ENCODE assay signal across 8 cellular contexts in genomic region chr11:108664730-108665525, GRCh38. TPM values are rescaled to one million over a fixed set of nuclear protein-coding genes. Genes with fewer than 3 reads are reported as not detected.
DNase-seq lines count a peak whose midpoint lies in the region; ATAC-seq and TF ChIP-seq lines count a peak whose summit lies in the region.

Gene DDX10 (plus strand): TSS chr11:108665069. CDS start chr11:108665154, 85 bp downstream.

- H3K36me3 ChIP-seq in testis (ENCODE audit: low read depth, missing control alignments) = no peaks in the 10 kb centered on the region

- DNase-seq in GM10248 (ENCODE audit: extremely low spot score) (peak; percentile 97), NCI-H1092 treated with DMSO at 0.1 percent for 48 hours (lab: John Stamatoyannopoulos, UW) (peak; percentile 99), SKM-1 (lab: John Stamatoyannopoulos, UW; ENCODE audit: unreplicated experiment) (peak; percentile 97), glomerular visceral epithelial cell (ENCODE audit: extremely low spot score) (peak; percentile 98), omental fat pad (ENCODE audit: low spot score) (peak; percentile 94), testis (peak; percentile 98)
- DNase-seq in activated naive CD4-positive, alpha-beta T cell treated with anti-CD3 and anti-CD28 coated beads, Interleukin-2, amount 50 U/mL, for 72 hours (ENCODE audit: low spot score in 2 of 2) = peak; percentile 97 to 98

- WGBS in testis, 2 donors = 0 to 1% methylated on average over 25 to 61 of the region's 61 CpGs

- POLR2A ChIA-PET in GM10248 (lab: Yijun Ruan, JAX) = interaction anchor here (0.6 kb wide), 1 partner anchor 632 kb away, joined by 3 read pairs; no protein-coding TSS in a partner anchor

- ATAC-seq in HG02610 (IDR thresholded peaks at IDR 0.05; ENCODE audit: unreplicated experiment) (peak; percentile 95), omental fat pad (ENCODE audit: low FRiP score) (peak; percentile 99)
- ATAC-seq in activated naive CD4-positive, alpha-beta T cell treated with anti-CD3 and anti-CD28 coated beads, Interleukin-2, amount 50 U/mL, for 72 hours = peak; percentile 98 to 99

- TF ChIP-seq CTCF in GM10248 (IDR thresholded peaks at IDR 0.05; ENCODE audit: control extremely low read depth, extremely low read depth, low read depth, missing control alignments) (no peak), omental fat pad (IDR thresholded peaks at IDR 0.05) (no peak), testis (IDR thresholded peaks at IDR 0.05) (peak in 2 of 3 experiments; percentile 25 to 35)

- H3K9me3 Mint-ChIP-seq in activated naive CD4-positive, alpha-beta T cell treated with anti-CD3 and anti-CD28 coated beads, Interleukin-2, amount 50 U/mL, for 72 hours = no peaks in the 10 kb centered on the region

- intact Hi-C loops in testis (cut with DNase I; ENCODE audit: low total_unique reads) = no loop called here

- H3K27ac ChIP-seq in testis = peak within 1 kb of the TSS; percentile 78 to 80

- peaks cover 20% of the 10 kb centered on the region for H3K4me1 ChIP-seq in testis

- no peaks in the 10 kb centered on the region for H3K27me3 ChIP-seq in testis

- peaks cover 17 to 26% of the 10 kb centered on the region in 2 donors for H3K36me3 Mint-ChIP-seq in activated naive CD4-positive, alpha-beta T cell treated with anti-CD3 and anti-CD28 coated beads, Interleukin-2, amount 50 U/mL, for 72 hours

- TF ChIP-seq POLR2A in testis (IDR thresholded peaks at IDR 0.05) = no peak

- H3K4me3 ChIP-seq in testis = peak within 1 kb of the TSS; percentile 77 to 85

- H3K9me3 ChIP-seq in testis = no peaks in the 10 kb centered on the region

- H3K27ac Mint-ChIP-seq in activated naive CD4-positive, alpha-beta T cell treated with anti-CD3 and anti-CD28 coated beads, Interleukin-2, amount 50 U/mL, for 72 hours = peak within 1 kb of the TSS; percentile 88 to 99

- CTCF ChIA-PET in GM10248 (lab: Yijun Ruan, JAX) = interaction anchor here (0.7 to 3.8 kb wide), 16 partner anchors 11 to 656 kb away, joined by 3 to 15 read pairs (median 4); partner anchors contain the start of genes ATM, CUL5 and NPAT

RNA-seq across cellular contexts. Expression of gene DDX10, which starts in this region (rescaled TPM):
- 10 to 100 TPM; 36.8 to 43.2 TPM for total RNA-seq in activated naive CD4-positive, alpha-beta T cell treated with anti-CD3 and anti-CD28 coated beads, Interleukin-2, amount 50 U/mL, for 72 hours
- total RNA-seq in omental fat pad (10 to 100 TPM; 20.2 to 60.6 (median 26.5) TPM), testis (10 to 100 TPM; 59.2 to 64.4 TPM)
- polyA plus RNA-seq in testis (ENCODE audit: insufficient read depth, low read depth, low replicate concordance) = 25.7 TPM

Comparison
In these comparisons a context has a peak if more than half of its experiments do, and no peak if none do; other contexts are left out.
1. Peak in every context shown above with its lines: DNase-seq, ATAC-seq, H3K4me3 ChIP-seq and H3K27ac ChIP-seq.
2. CTCF ChIP-seq: peak in testis (2 of 3); none in GM10248 (single experiment) and omental fat pad (0 of 3).